8 cellular contexts compared by ENCODE assay signal in genomic region chr16:67892899-67893790, GRCh38. TPM values are rescaled to one million over a fixed set of nuclear protein-coding genes. Genes with fewer than 3 reads are reported as not detected.
DNase-seq lines count a peak whose midpoint lies in the region; ATAC-seq and TF ChIP-seq lines count a peak whose summit lies in the region.

PSKH1 (plus strand) TSS chr16:67893254; CDS start chr16:67908750, 15,496 bp downstream.

- under 1% methylated on average over 19 of the region's 93 CpGs for WGBS in esophagus muscularis mucosa

- no peaks in the 10 kb centered on the region for H3K27me3 ChIP-seq in Peyer's patch
- no peaks in the 10 kb centered on the region for H3K27me3 ChIP-seq in esophagus muscularis mucosa
- no peaks in the 10 kb centered on the region for H3K27me3 ChIP-seq in muscle layer of duodenum (ENCODE audit: low read depth, low read length)

- H3K4me3 ChIP-seq in Peyer's patch (peak within 1 kb of the TSS; percentile 73 to 99 (median 88)), esophagus muscularis mucosa (peak within 1 kb of the TSS; percentile 83 to 96 (median 94)), muscle layer of duodenum (ENCODE audit: low read depth in 1 of 2, low read length in 2 of 2) (peak within 1 kb of the TSS; percentile 85 to 95)

- TF ChIP-seq POLR2A in Peyer's patch (IDR thresholded peaks at IDR 0.05) (peak; percentile 43 to 86), esophagus muscularis mucosa (IDR thresholded peaks at IDR 0.05; ENCODE audit: low read depth) (peak; percentile 42)

- H3K9me3 ChIP-seq in KOPT-K1 (ENCODE audit: insufficient read depth, low read length, poor library complexity, severe bottlenecking), result no peaks in the 10 kb centered on the region
- no peaks in the 10 kb centered on the region for H3K9me3 ChIP-seq in Peyer's patch
- H3K9me3 ChIP-seq in esophagus muscularis mucosa, result no peaks in the 10 kb centered on the region
- no peaks in the 10 kb centered on the region for H3K9me3 ChIP-seq in muscle layer of duodenum (ENCODE audit: control insufficient read depth in 1 of 2, low read length in 2 of 2)

- H3K36me3 ChIP-seq in KOPT-K1 (ENCODE audit: insufficient read depth, low read length) (0 out of 2 replicates have a peak, but pooled peaks cover 6% of the 10 kb centered on the region), Peyer's patch (no peaks in the 10 kb centered on the region), esophagus muscularis mucosa (peaks cover 0 to 2% (median 0%) of the 10 kb centered on the region in 4 donors), muscle layer of duodenum (ENCODE audit: control insufficient read depth in 1 of 2, insufficient read depth in 2 of 2, low read length in 2 of 2) (no peaks in the 10 kb centered on the region)

- ATAC-seq in GM21737 (IDR thresholded peaks at IDR 0.05; ENCODE audit: unreplicated experiment), result peak; percentile 94

- H3K4me1 ChIP-seq in Peyer's patch (peaks cover 0 to 30% (median 7%) of the 10 kb centered on the region in 4 donors), esophagus muscularis mucosa (peaks cover 46 to 56% (median 54%) of the 10 kb centered on the region in 4 donors), muscle layer of duodenum (ENCODE audit: control insufficient read depth in 1 of 2, insufficient read depth in 2 of 2, low read length in 2 of 2) (peaks cover 15 to 31% of the 10 kb centered on the region in 2 donors)

- H3K27ac ChIP-seq in KOPT-K1 (ENCODE audit: low read depth, low read length, poor library complexity, severe bottlenecking), result peak within 1 kb of the TSS; percentile 79
- peak within 1 kb of the TSS; percentile 90 to 99 (median 96) for H3K27ac ChIP-seq in Peyer's patch
- peak within 1 kb of the TSS; percentile 95 to 99 (median 97) for H3K27ac ChIP-seq in esophagus muscularis mucosa (replicated peaks in 1 of 4)
- H3K27ac ChIP-seq in muscle layer of duodenum (ENCODE audit: low read length), result peak within 1 kb of the TSS; percentile 92

- peak; percentile 95 for DNase-seq in DMS53 (lab: John Stamatoyannopoulos, UW)
- peak; percentile 95 to 98 (median 98) for DNase-seq in Peyer's patch
- DNase-seq in activated T-cell treated with anti-CD3 and anti-CD28 coated beads, Interleukin-2, amount 50 U/mL, for 48 hours, result peak; percentile 94 to 95
- DNase-seq in esophagus muscularis mucosa (ENCODE audit: extremely low spot score), result peak; percentile 99
- peak; percentile 87 for DNase-seq in stimulated activated CD8-positive, alpha-beta memory T cell treated with anti-CD3 and anti-CD28 coated beads, Interleukin-7, amount 100 ng/mL, for 24 hours (ENCODE audit: low read depth)

- intact Hi-C loops in esophagus muscularis mucosa (cut with DNase I), result no loop called here

- TF ChIP-seq CTCF in Peyer's patch (IDR thresholded peaks at IDR 0.05) (peak in 1 of 6 experiments; percentile 8), esophagus muscularis mucosa (IDR thresholded peaks at IDR 0.05) (no peak)

- TF ChIP-seq EP300 in esophagus muscularis mucosa (IDR thresholded peaks at IDR 0.05), result no peak

RNA-seq across cellular contexts. Expression of gene PSKH1, which starts in this region (rescaled TPM):
- total RNA-seq in Peyer's patch, result 10 to 100 TPM; 26.4 to 60.2 (median 35.5) TPM
- 10 to 100 TPM; 16.1 to 35.4 (median 26.4) TPM for total RNA-seq in esophagus muscularis mucosa

Comparison
In these comparisons a context has a peak if more than half of its experiments do, and no peak if none do; other contexts are left out.
1. Peak in every context shown above with its lines: DNase-seq, ATAC-seq, H3K4me3 ChIP-seq and H3K27ac ChIP-seq.